In genomic region chr7:101165958-101166602, GRCh38 we compare ENCODE assay signal across 7 cellular contexts. TPM values are rescaled to one million over a fixed set of nuclear protein-coding genes. Genes with fewer than 3 reads are reported as not detected.
DNase-seq lines count a peak whose midpoint lies in the region; ATAC-seq, FAIRE-seq and TF ChIP-seq lines count a peak whose summit lies in the region.

No MANE protein-coding gene starts in this region.

- H3F3A ChIP-seq in MM.1S (ENCODE audit: insufficient read depth, low read length), result no peaks in the 10 kb centered on the region

- H3K4me3 Mint-ChIP-seq in dendritic cell treated with granulocyte-macrophage colony-stimulating factor and Interleukin-4, amounts not matched to agents 40 ng/mL and 50 ng/mL, for 4 days, result peak overlapping the region; percentile 74
- peak overlapping the region; percentile 87 for H3K4me3 Mint-ChIP-seq in neural crest cell

- H3K36me3 Mint-ChIP-seq in dendritic cell treated with granulocyte-macrophage colony-stimulating factor and Interleukin-4, amounts not matched to agents 40 ng/mL and 50 ng/mL, for 4 days (ENCODE audit: low read depth), result peaks cover 7% of the 10 kb centered on the region
- no peaks in the 10 kb centered on the region for H3K36me3 Mint-ChIP-seq in neural crest cell (ENCODE audit: low read depth)

- TF ChIP-seq EP300 in gastroesophageal sphincter (IDR thresholded peaks at IDR 0.05), result no peak

- no peaks in the 10 kb centered on the region for H4K20me1 ChIP-seq in MM.1S (ENCODE audit: insufficient read depth, low read length)

- peaks cover 94% of the 10 kb centered on the region for H3K27me3 Mint-ChIP-seq in dendritic cell treated with granulocyte-macrophage colony-stimulating factor and Interleukin-4, amounts not matched to agents 40 ng/mL and 50 ng/mL, for 4 days
- H3K27me3 Mint-ChIP-seq in neural crest cell (ENCODE audit: low read depth), result peaks cover 81% of the 10 kb centered on the region

- H3K4me3 ChIP-seq in MM.1S (ENCODE audit: low read length) (peak overlapping the region; percentile 63), gastroesophageal sphincter (peak overlapping the region in 1 of 2 donors; percentile 6)

- peak overlapping the region; percentile 71; the same call in 1 of the 2 replicates for H2AFZ ChIP-seq in MM.1S (ENCODE audit: low read length)

- H3K9me3 ChIP-seq in ES-I3 (ENCODE audit: control insufficient read depth, insufficient read depth, low read length) (no peaks in the 10 kb centered on the region), MM.1S (replicated peaks; ENCODE audit: insufficient read depth, low read length) (no peaks in the 10 kb centered on the region), gastroesophageal sphincter (no peaks in the 10 kb centered on the region)

- ATAC-seq in gastroesophageal sphincter, result no peak

- TF ChIP-seq POLR2A in H54 (IDR thresholded peaks at IDR 0.05; ENCODE audit: low read depth, low read length) (no peak), gastroesophageal sphincter (IDR thresholded peaks at IDR 0.05) (no peak)

- TF ChIP-seq CTCF in MM.1S (IDR thresholded peaks at IDR 0.05; ENCODE audit: low read length), result no peak
- TF ChIP-seq CTCF in neural crest cell (conservative IDR thresholded peaks at IDR 0.05), result no peak
- no peak for TF ChIP-seq CTCF in gastroesophageal sphincter (IDR thresholded peaks at IDR 0.05)

- peak overlapping the region; percentile 7 for H3K27ac Mint-ChIP-seq in dendritic cell treated with granulocyte-macrophage colony-stimulating factor and Interleukin-4, amounts not matched to agents 40 ng/mL and 50 ng/mL, for 4 days
- H3K27ac Mint-ChIP-seq in neural crest cell (ENCODE audit: unreplicated experiment), result no peak overlapping the region

- no peaks in the 10 kb centered on the region for H3K9me3 Mint-ChIP-seq in dendritic cell treated with granulocyte-macrophage colony-stimulating factor and Interleukin-4, amounts not matched to agents 40 ng/mL and 50 ng/mL, for 4 days
- no peaks in the 10 kb centered on the region for H3K9me3 Mint-ChIP-seq in neural crest cell

- H3K9me2 ChIP-seq in MM.1S (replicated peaks; ENCODE audit: insufficient read depth, low read length), result no peaks in the 10 kb centered on the region

- peaks cover 22% of the 10 kb centered on the region for H3K4me1 ChIP-seq in ES-I3 (ENCODE audit: insufficient read depth, low read length)
- peaks cover 5% of the 10 kb centered on the region; the same call in 1 of the 2 replicates for H3K4me1 ChIP-seq in MM.1S (ENCODE audit: low read length)
- H3K4me1 ChIP-seq in gastroesophageal sphincter, result peaks cover 0 to 52% (median 30%) of the 10 kb centered on the region in 3 donors

- H3K36me3 ChIP-seq in ES-I3 (ENCODE audit: insufficient read depth, low read length) (no peaks in the 10 kb centered on the region), MM.1S (replicated peaks; ENCODE audit: insufficient read depth, low read length) (no peaks in the 10 kb centered on the region), gastroesophageal sphincter (peaks cover 0 to 6% of the 10 kb centered on the region in 2 donors)

- peaks cover 59% of the 10 kb centered on the region for H3K4me1 Mint-ChIP-seq in dendritic cell treated with granulocyte-macrophage colony-stimulating factor and Interleukin-4, amounts not matched to agents 40 ng/mL and 50 ng/mL, for 4 days (ENCODE audit: low read depth)
- H3K4me1 Mint-ChIP-seq in neural crest cell, result peaks cover 63% of the 10 kb centered on the region

- DNase-seq in MM.1S (no peak), neural crest cell (ENCODE audit: low read depth, low spot score) (no peak), H54 (ENCODE audit: insufficient read length, low spot score) (no peak)
- no peak for DNase-seq in stimulated activated CD4-positive, alpha-beta T cell treated with anti-CD3 and anti-CD28 coated beads, Interleukin-2, amount 100 ng/mL, for 48 hours

- FAIRE-seq in H54 (lab: Jason Lieb, UNC), result no peak

- H3K27me3 ChIP-seq in MM.1S (replicated peaks; ENCODE audit: insufficient read depth, low read length), result peaks cover 73% of the 10 kb centered on the region
- H3K27me3 ChIP-seq in gastroesophageal sphincter, result peaks cover 100% of the 10 kb centered on the region

- H3K4me2 ChIP-seq in MM.1S (ENCODE audit: low read depth, low read length), result peak overlapping the region; percentile 94

- intact Hi-C loops in dendritic cell treated with granulocyte-macrophage colony-stimulating factor and Interleukin-4, amounts not matched to agents 40 ng/mL and 50 ng/mL, for 4 days (cut with micrococcal nuclease), result loop anchor here (1.0 kb wide), 1 partner anchor 12 kb away; the partner anchor contains the start of gene AP1S1

- WGBS in gastroesophageal sphincter (ENCODE audit: low coverage in 1 of 2), 2 donors, result 1% methylated on average over 19 to 24 of the region's 36 CpGs

- H3K79me2 ChIP-seq in MM.1S (ENCODE audit: low read length), result no peaks in the 10 kb centered on the region

- peak overlapping the region; percentile 66 for H3K9ac ChIP-seq in ES-I3 (ENCODE audit: low read depth, low read length)
- H3K9ac ChIP-seq in MM.1S (ENCODE audit: low read length), result no peak overlapping the region

- H3K27ac ChIP-seq in MM.1S (ENCODE audit: low read length) (no peak overlapping the region), gastroesophageal sphincter (no peak overlapping the region)

RNA-seq across cellular contexts. Expression of gene VGF, which starts 0.7 kb away (rescaled TPM):
- total RNA-seq in neural crest cell (8.7 and 9.1 TPM in 2 replicates), gastroesophageal sphincter (under 1 TPM in 2 of 4 donors, not detected in 2; 0.25 to 0.27 TPM)

RNA-seq across cellular contexts. Expression of gene AP1S1, which starts 11.8 kb away (rescaled TPM):
- total RNA-seq in neural crest cell, result 78.8 and 90.1 TPM in 2 replicates
- 10 to 100 TPM; 21.9 to 69.5 (median 34.3) TPM for total RNA-seq in gastroesophageal sphincter

RNA-seq across cellular contexts. Expression of gene NAT16, which starts 14.0 kb away (rescaled TPM):
- total RNA-seq in neural crest cell (0.70 and 1.7 TPM in 2 replicates), gastroesophageal sphincter (not detected)

RNA-seq across cellular contexts. Expression of gene MOGAT3, which starts 34.8 kb away (rescaled TPM):
- not detected in 2 replicates for total RNA-seq in neural crest cell
- not detected for total RNA-seq in gastroesophageal sphincter

RNA-seq across cellular contexts. Expression of gene SERPINE1, which starts 39.2 kb away (rescaled TPM):
- total RNA-seq in neural crest cell (0.07 TPM in 1 of 2 replicates, not detected in the other), gastroesophageal sphincter (10 to 100 TPM in 3 of 4 donors, 1 to 10 TPM in 1; 5.4 to 75.3 (median 19.6) TPM)
